Comparison of ENCODE assay signal across 1 cellular context in the genomic region with DNA sequence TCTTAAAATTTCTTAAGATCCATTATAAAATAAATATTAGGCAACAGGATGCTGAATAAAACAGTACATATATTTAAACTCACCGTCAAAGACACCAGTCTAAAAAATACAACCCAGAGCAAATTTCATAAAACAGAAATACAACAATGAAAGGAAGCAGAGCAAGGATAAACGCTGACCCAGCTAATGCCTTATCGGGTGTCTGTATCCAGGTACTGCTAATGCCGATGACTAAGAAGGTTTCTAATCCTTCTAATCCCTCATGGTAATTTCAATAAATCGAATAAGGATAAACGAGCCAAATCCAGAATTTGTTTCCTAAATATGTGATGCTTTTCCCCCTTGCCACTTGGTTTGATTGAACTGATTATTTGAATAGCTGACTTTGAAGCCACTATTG.
TF ChIP-seq lines count a peak whose summit lies in the region.

No MANE protein-coding gene starts in this region.

TF ChIP-seq in H1, 55 proteins besides CTCF, POLR2A, EP300 and RAD21 (continued from another document):
- TF ChIP-seq FOSL1 (IDR thresholded peaks at IDR 0.05; ENCODE audit: insufficient read depth, low read depth, low read length) (no peak), MAFK (IDR thresholded peaks at IDR 0.05; ENCODE audit: low read depth, low read length) (no peak)
